Comparison of ENCODE assay signal across 26 cellular contexts in genomic region chr1:56222914-56223540, GRCh38.
"Had no signal": no experiment of that assay in that cellular context is flagged by ENCODE, and none has a peak within 500 bp of the region (broad histone marks: within the 10 kb centered on the region; RNA-seq: fewer than 3 reads in every experiment).

No MANE protein-coding gene starts in this region.

- H3K27ac ChIP-seq: ovary, skin epidermis, tibial nerve, vagina had no signal

- H3K27ac Mint-ChIP-seq: mesothelial cell of epicardium; naive B cell; natural killer cell treated with Interleukin-12 subunit alpha and Interleukin-12 subunit beta and Interleukin-15 and Interleukin-18, amount 100 ng/mL, for 72 hours; progenitor cell of endocrine pancreas; stimulated activated naive CD8-positive, alpha-beta T cell treated with anti-CD3 and anti-CD28 coated beads, Interleukin-15, amount 100 ng/mL, for 72 hours; type B pancreatic cell had no signal

- H3K36me3 ChIP-seq: ovary, tibial nerve, vagina had no signal

- ATAC-seq: left cardiac atrium; left lobe of liver; natural killer cell treated with Interleukin-12 subunit alpha and Interleukin-12 subunit beta and Interleukin-15 and Interleukin-18, amount 100 ng/mL, for 72 hours; right cardiac atrium; sciatic nerve; stimulated activated naive CD8-positive, alpha-beta T cell treated with anti-CD3 and anti-CD28 coated beads, Interleukin-15, amount 100 ng/mL, for 72 hours had no signal

- H3K27me3 Mint-ChIP-seq: progenitor cell of endocrine pancreas, type B pancreatic cell had no signal

- DNase-seq: hippocampal formation; kidney glomerular epithelial cell; left cardiac atrium; mesendoderm; naive B cell; ovary; retina; right cardiac atrium; stimulated activated CD4-positive, alpha-beta T cell treated with anti-CD3 and anti-CD28 coated beads, Interleukin-12 subunit alpha, Interleukin-12 subunit beta, amount 100 ng/mL, for 4 hours; stimulated activated CD4-positive, alpha-beta T cell treated with anti-CD3 and anti-CD28 coated beads, Interleukin-15, amount 100 ng/mL, for 24 hours; stimulated activated CD4-positive, alpha-beta T cell treated with anti-CD3 and anti-CD28 coated beads, Interleukin-2, amount 100 ng/mL, for 24 hours; stimulated activated CD4-positive, alpha-beta T cell treated with anti-CD3 and anti-CD28 coated beads, Interleukin-4, amount 100 ng/mL, for 1 hour; stimulated activated naive CD4-positive, alpha-beta T cell treated with Interleukin-2 at 50 U/mL for 16 hours; stimulated activated naive CD8-positive, alpha-beta T cell treated with anti-CD3 and anti-CD28 coated beads, Interleukin-15, amount 100 ng/mL, for 72 hours; substantia nigra had no signal

- H3K27me3 ChIP-seq: ovary, tibial nerve, vagina had no signal

- H3K4me3 ChIP-seq: lung, ovary, skin epidermis, tibial nerve, vagina had no signal

- H3K4me1 Mint-ChIP-seq: naive B cell; stimulated activated naive CD8-positive, alpha-beta T cell treated with anti-CD3 and anti-CD28 coated beads, Interleukin-15, amount 100 ng/mL, for 72 hours had no signal

- FAIRE-seq: keratinocyte had no signal

- H3K4me3 Mint-ChIP-seq: mesothelial cell of epicardium; naive B cell; natural killer cell treated with Interleukin-12 subunit alpha and Interleukin-12 subunit beta and Interleukin-15 and Interleukin-18, amount 100 ng/mL, for 72 hours; stimulated activated naive CD8-positive, alpha-beta T cell treated with anti-CD3 and anti-CD28 coated beads, Interleukin-15, amount 100 ng/mL, for 72 hours; type B pancreatic cell had no signal

- H3K36me3 Mint-ChIP-seq: mesothelial cell of epicardium; naive B cell; natural killer cell treated with Interleukin-12 subunit alpha and Interleukin-12 subunit beta and Interleukin-15 and Interleukin-18, amount 100 ng/mL, for 72 hours; type B pancreatic cell had no signal

- H3K9me3 Mint-ChIP-seq: mesothelial cell of epicardium; natural killer cell treated with Interleukin-12 subunit alpha and Interleukin-12 subunit beta and Interleukin-15 and Interleukin-18, amount 100 ng/mL, for 72 hours; stimulated activated naive CD8-positive, alpha-beta T cell treated with anti-CD3 and anti-CD28 coated beads, Interleukin-15, amount 100 ng/mL, for 72 hours had no signal

- H3K4me1 ChIP-seq: tibial nerve, vagina had no signal

- H3K9me3 ChIP-seq: ovary, tibial nerve, vagina had no signal
